ENCODE assay signal across 1 cellular context in genomic region chr15:74842581-74843444, GRCh38.
TF ChIP-seq lines count a peak whose summit lies in the region.

A gene with protein sequence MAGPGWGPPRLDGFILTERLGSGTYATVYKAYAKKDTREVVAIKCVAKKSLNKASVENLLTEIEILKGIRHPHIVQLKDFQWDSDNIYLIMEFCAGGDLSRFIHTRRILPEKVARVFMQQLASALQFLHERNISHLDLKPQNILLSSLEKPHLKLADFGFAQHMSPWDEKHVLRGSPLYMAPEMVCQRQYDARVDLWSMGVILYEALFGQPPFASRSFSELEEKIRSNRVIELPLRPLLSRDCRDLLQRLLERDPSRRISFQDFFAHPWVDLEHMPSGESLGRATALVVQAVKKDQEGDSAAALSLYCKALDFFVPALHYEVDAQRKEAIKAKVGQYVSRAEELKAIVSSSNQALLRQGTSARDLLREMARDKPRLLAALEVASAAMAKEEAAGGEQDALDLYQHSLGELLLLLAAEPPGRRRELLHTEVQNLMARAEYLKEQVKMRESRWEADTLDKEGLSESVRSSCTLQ (minus strand): TSS chr15:74843156. CDS start chr15:74843105, 51 bp downstream.

TF ChIP-seq in GM23338, 12 proteins besides CTCF, POLR2A, EP300 and RAD21:
- TF ChIP-seq ZNF462 (CRISPR knock-in tag; IDR thresholded peaks at IDR 0.05) (no peak), CREB1 (CRISPR knock-in tag; IDR thresholded peaks at IDR 0.05; ENCODE audit: low read depth) (0 out of 2 replicates have a peak, but pooled peaks have one; percentile 34), ZNF114 (CRISPR knock-in tag; IDR thresholded peaks at IDR 0.05) (no peak), POLR2AphosphoS5 (IDR thresholded peaks at IDR 0.05; ENCODE audit: low read depth) (peak; percentile 92), JUNB (IDR thresholded peaks at IDR 0.05; ENCODE audit: unreplicated experiment) (no peak)
- TF ChIP-seq, protein P1, sequence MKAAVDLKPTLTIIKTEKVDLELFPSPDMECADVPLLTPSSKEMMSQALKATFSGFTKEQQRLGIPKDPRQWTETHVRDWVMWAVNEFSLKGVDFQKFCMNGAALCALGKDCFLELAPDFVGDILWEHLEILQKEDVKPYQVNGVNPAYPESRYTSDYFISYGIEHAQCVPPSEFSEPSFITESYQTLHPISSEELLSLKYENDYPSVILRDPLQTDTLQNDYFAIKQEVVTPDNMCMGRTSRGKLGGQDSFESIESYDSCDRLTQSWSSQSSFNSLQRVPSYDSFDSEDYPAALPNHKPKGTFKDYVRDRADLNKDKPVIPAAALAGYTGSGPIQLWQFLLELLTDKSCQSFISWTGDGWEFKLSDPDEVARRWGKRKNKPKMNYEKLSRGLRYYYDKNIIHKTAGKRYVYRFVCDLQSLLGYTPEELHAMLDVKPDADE (IDR thresholded peaks at IDR 0.05) = no peak
